ENCODE assay signal across 1 cellular context in the genomic region with DNA sequence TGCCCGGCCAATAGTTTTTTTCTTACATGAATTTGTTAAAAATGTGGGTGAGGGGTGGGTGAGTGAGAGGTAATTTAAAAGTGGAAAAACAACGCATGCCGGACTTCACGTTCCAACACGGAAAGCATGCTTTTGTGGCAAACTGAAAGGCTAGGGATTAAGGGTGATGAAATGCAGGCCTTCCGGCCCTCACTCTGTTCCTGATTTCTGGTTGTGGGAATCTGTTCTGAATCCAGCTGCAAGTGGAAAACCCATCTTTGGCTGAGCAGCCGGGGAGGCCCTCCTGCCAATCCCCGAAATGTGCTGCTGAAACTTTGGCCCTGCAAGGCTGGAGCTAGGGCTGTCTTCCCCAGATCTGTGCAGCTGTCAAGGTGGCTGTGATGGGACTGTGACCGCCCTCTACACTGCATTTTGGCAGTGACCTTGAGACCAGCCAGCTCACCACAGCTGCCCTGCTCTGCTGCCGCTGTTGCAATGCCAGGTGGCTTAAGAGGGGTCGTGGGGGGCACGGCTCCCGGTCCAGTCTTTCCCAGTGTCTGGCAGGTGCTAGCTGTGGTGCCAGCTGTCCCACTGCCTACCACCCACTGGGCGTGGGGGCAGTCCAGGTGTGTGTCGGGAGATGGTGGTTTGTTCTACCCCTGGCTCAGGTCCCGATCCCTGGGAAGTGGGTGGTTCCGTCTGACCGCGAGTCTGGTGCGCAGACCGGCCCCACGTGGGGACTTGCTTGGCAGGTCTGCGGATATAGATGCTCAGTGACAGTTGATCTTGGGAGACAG.
A peak's percentile ranks its signal among the peaks of the same experiment; 100 is the strongest.
TF ChIP-seq lines count a peak whose summit lies in the region.

No MANE protein-coding gene starts in this region.

TF ChIP-seq in HepG2, 621 proteins besides CTCF, POLR2A, EP300 and RAD21 (continued from another document and continues in another):
- peak; percentile 49; the same call in 1 of the 2 replicates for TF ChIP-seq TBX2 (CRISPR knock-in tag; IDR thresholded peaks at IDR 0.05; ENCODE audit: borderline replicate concordance)
- TF ChIP-seq, protein P1, sequence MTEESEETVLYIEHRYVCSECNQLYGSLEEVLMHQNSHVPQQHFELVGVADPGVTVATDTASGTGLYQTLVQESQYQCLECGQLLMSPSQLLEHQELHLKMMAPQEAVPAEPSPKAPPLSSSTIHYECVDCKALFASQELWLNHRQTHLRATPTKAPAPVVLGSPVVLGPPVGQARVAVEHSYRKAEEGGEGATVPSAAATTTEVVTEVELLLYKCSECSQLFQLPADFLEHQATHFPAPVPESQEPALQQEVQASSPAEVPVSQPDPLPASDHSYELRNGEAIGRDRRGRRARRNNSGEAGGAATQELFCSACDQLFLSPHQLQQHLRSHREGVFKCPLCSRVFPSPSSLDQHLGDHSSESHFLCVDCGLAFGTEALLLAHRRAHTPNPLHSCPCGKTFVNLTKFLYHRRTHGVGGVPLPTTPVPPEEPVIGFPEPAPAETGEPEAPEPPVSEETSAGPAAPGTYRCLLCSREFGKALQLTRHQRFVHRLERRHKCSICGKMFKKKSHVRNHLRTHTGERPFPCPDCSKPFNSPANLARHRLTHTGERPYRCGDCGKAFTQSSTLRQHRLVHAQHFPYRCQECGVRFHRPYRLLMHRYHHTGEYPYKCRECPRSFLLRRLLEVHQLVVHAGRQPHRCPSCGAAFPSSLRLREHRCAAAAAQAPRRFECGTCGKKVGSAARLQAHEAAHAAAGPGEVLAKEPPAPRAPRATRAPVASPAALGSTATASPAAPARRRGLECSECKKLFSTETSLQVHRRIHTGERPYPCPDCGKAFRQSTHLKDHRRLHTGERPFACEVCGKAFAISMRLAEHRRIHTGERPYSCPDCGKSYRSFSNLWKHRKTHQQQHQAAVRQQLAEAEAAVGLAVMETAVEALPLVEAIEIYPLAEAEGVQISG (CRISPR knock-in tag; IDR thresholded peaks at IDR 0.05) = peak; percentile 44; the same call in 1 of the 2 replicates
- peak; percentile 70; the same call in 1 of the 2 replicates for TF ChIP-seq ZNF333 (CRISPR knock-in tag; IDR thresholded peaks at IDR 0.05; ENCODE audit: borderline replicate concordance)
- TF ChIP-seq, protein P2, sequence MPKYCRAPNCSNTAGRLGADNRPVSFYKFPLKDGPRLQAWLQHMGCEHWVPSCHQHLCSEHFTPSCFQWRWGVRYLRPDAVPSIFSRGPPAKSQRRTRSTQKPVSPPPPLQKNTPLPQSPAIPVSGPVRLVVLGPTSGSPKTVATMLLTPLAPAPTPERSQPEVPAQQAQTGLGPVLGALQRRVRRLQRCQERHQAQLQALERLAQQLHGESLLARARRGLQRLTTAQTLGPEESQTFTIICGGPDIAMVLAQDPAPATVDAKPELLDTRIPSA (CRISPR knock-in tag; IDR thresholded peaks at IDR 0.05; ENCODE audit: borderline replicate concordance) = no peak
- TF ChIP-seq, protein P3, sequence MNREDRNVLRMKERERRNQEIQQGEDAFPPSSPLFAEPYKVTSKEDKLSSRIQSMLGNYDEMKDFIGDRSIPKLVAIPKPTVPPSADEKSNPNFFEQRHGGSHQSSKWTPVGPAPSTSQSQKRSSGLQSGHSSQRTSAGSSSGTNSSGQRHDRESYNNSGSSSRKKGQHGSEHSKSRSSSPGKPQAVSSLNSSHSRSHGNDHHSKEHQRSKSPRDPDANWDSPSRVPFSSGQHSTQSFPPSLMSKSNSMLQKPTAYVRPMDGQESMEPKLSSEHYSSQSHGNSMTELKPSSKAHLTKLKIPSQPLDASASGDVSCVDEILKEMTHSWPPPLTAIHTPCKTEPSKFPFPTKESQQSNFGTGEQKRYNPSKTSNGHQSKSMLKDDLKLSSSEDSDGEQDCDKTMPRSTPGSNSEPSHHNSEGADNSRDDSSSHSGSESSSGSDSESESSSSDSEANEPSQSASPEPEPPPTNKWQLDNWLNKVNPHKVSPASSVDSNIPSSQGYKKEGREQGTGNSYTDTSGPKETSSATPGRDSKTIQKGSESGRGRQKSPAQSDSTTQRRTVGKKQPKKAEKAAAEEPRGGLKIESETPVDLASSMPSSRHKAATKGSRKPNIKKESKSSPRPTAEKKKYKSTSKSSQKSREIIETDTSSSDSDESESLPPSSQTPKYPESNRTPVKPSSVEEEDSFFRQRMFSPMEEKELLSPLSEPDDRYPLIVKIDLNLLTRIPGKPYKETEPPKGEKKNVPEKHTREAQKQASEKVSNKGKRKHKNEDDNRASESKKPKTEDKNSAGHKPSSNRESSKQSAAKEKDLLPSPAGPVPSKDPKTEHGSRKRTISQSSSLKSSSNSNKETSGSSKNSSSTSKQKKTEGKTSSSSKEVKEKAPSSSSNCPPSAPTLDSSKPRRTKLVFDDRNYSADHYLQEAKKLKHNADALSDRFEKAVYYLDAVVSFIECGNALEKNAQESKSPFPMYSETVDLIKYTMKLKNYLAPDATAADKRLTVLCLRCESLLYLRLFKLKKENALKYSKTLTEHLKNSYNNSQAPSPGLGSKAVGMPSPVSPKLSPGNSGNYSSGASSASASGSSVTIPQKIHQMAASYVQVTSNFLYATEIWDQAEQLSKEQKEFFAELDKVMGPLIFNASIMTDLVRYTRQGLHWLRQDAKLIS (CRISPR knock-in tag; IDR thresholded peaks at IDR 0.05) = no peak
- peak; percentile 69 for TF ChIP-seq KDM2A (CRISPR knock-in tag; IDR thresholded peaks at IDR 0.05; ENCODE audit: borderline replicate concordance, low read depth)
- TF ChIP-seq GLI4 (CRISPR knock-in tag; IDR thresholded peaks at IDR 0.05; ENCODE audit: borderline replicate concordance) = 0 out of 2 replicates have a peak, but pooled peaks have one; percentile 32
- TF ChIP-seq KLF13 (CRISPR knock-in tag; IDR thresholded peaks at IDR 0.05) = 0 out of 2 replicates have a peak, but pooled peaks have one; percentile 45
- 0 out of 2 replicates have a peak, but pooled peaks have one; percentile 13 for TF ChIP-seq ZNF816 (CRISPR knock-in tag; IDR thresholded peaks at IDR 0.05; ENCODE audit: borderline replicate concordance)
- peak; percentile 44; the same call in 1 of the 2 replicates for TF ChIP-seq ZNF768 (CRISPR knock-in tag; IDR thresholded peaks at IDR 0.05)
- TF ChIP-seq SETDB1 (CRISPR knock-in tag; IDR thresholded peaks at IDR 0.05; ENCODE audit: borderline replicate concordance) = no peak
- peak; percentile 89 for TF ChIP-seq ZFX (CRISPR knock-in tag; IDR thresholded peaks at IDR 0.05; ENCODE audit: low read depth)
- no peak for TF ChIP-seq GATA4 (IDR thresholded peaks at IDR 0.05; ENCODE audit: borderline replicate concordance, low read depth)
- TF ChIP-seq, protein P4, sequence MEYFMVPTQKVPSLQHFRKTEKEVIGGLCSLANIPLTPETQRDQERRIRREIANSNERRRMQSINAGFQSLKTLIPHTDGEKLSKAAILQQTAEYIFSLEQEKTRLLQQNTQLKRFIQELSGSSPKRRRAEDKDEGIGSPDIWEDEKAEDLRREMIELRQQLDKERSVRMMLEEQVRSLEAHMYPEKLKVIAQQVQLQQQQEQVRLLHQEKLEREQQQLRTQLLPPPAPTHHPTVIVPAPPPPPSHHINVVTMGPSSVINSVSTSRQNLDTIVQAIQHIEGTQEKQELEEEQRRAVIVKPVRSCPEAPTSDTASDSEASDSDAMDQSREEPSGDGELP (IDR thresholded peaks at IDR 0.05; ENCODE audit: borderline replicate concordance, low read depth) = peak; percentile 77; the same call in 1 of the 2 replicates
- TF ChIP-seq HNRNPL (IDR thresholded peaks at IDR 0.05; ENCODE audit: low read depth, low read length) = peak; percentile 86
- TF ChIP-seq NR2F1 (CRISPR knock-in tag; IDR thresholded peaks at IDR 0.05) = peak in 1 of 2 experiments; percentile 49; a peak in 1 of 4 replicates
- TF ChIP-seq FOSL2 (CRISPR knock-in tag; IDR thresholded peaks at IDR 0.05) = peak; percentile 45; the same call in 1 of the 2 replicates
- TF ChIP-seq SIN3A (IDR thresholded peaks at IDR 0.05; ENCODE audit: borderline replicate concordance, low read depth, low read length) = peak; percentile 22; the same call in 1 of the 2 replicates
- peak; percentile 30; the same call in 1 of the 2 replicates for TF ChIP-seq PHF21A (CRISPR knock-in tag; IDR thresholded peaks at IDR 0.05)
- peak; percentile 84 for TF ChIP-seq ZFY (CRISPR knock-in tag; IDR thresholded peaks at IDR 0.05)
- no peak; the same call in 1 of the 2 replicates for TF ChIP-seq SRY (CRISPR knock-in tag; IDR thresholded peaks at IDR 0.05)
- no peak for TF ChIP-seq GTF3A (CRISPR knock-in tag; conservative IDR thresholded peaks at IDR 0.05)
- TF ChIP-seq, protein P5, sequence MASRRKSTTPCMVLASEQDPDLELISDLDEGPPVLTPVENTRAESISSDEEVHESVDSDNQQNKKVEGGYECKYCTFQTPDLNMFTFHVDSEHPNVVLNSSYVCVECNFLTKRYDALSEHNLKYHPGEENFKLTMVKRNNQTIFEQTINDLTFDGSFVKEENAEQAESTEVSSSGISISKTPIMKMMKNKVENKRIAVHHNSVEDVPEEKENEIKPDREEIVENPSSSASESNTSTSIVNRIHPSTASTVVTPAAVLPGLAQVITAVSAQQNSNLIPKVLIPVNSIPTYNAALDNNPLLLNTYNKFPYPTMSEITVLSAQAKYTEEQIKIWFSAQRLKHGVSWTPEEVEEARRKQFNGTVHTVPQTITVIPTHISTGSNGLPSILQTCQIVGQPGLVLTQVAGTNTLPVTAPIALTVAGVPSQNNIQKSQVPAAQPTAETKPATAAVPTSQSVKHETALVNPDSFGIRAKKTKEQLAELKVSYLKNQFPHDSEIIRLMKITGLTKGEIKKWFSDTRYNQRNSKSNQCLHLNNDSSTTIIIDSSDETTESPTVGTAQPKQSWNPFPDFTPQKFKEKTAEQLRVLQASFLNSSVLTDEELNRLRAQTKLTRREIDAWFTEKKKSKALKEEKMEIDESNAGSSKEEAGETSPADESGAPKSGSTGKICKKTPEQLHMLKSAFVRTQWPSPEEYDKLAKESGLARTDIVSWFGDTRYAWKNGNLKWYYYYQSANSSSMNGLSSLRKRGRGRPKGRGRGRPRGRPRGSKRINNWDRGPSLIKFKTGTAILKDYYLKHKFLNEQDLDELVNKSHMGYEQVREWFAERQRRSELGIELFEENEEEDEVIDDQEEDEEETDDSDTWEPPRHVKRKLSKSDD (CRISPR knock-in tag; IDR thresholded peaks at IDR 0.05; ENCODE audit: low read depth) = 0 out of 2 replicates have a peak, but pooled peaks have one; percentile 38
- TF ChIP-seq ZNF83 (CRISPR knock-in tag; IDR thresholded peaks at IDR 0.05; ENCODE audit: borderline replicate concordance) = no peak
- TF ChIP-seq ZNF891 (CRISPR knock-in tag; IDR thresholded peaks at IDR 0.05) = peak; percentile 65; the same call in 1 of the 2 replicates
- TF ChIP-seq, protein P6, sequence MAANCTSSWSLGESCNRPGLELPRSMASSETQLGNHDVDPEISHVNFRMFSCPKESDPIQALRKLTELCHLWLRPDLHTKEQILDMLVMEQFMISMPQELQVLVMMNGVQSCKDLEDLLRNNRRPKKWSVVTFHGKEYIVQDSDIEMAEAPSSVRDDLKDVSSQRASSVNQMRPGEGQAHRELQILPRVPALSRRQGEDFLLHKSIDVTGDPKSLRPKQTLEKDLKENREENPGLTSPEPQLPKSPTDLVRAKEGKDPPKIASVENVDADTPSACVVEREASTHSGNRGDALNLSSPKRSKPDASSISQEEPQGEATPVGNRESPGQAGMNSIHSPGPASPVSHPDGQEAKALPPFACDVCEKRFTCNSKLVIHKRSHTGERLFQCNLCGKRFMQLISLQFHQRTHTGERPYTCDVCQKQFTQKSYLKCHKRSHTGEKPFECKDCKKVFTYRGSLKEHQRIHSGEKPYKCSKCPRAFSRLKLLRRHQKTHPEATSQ (CRISPR knock-in tag; IDR thresholded peaks at IDR 0.05; ENCODE audit: borderline replicate concordance) = no peak
- TF ChIP-seq CEBPB (IDR thresholded peaks at IDR 0.05; ENCODE audit: borderline replicate concordance, low read depth, low read length) = peak; percentile 46; the same call in 1 of the 2 replicates
- 0 out of 2 replicates have a peak, but pooled peaks have one; percentile 26 for TF ChIP-seq ZNF232 (CRISPR knock-in tag; IDR thresholded peaks at IDR 0.05; ENCODE audit: borderline replicate concordance)
- TF ChIP-seq, protein P7, sequence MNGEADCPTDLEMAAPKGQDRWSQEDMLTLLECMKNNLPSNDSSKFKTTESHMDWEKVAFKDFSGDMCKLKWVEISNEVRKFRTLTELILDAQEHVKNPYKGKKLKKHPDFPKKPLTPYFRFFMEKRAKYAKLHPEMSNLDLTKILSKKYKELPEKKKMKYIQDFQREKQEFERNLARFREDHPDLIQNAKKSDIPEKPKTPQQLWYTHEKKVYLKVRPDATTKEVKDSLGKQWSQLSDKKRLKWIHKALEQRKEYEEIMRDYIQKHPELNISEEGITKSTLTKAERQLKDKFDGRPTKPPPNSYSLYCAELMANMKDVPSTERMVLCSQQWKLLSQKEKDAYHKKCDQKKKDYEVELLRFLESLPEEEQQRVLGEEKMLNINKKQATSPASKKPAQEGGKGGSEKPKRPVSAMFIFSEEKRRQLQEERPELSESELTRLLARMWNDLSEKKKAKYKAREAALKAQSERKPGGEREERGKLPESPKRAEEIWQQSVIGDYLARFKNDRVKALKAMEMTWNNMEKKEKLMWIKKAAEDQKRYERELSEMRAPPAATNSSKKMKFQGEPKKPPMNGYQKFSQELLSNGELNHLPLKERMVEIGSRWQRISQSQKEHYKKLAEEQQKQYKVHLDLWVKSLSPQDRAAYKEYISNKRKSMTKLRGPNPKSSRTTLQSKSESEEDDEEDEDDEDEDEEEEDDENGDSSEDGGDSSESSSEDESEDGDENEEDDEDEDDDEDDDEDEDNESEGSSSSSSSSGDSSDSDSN (CRISPR knock-in tag; IDR thresholded peaks at IDR 0.05) = peak; percentile 56
- peak; percentile 36 for TF ChIP-seq ZNF430 (CRISPR knock-in tag; IDR thresholded peaks at IDR 0.05)
- TF ChIP-seq, protein P8, sequence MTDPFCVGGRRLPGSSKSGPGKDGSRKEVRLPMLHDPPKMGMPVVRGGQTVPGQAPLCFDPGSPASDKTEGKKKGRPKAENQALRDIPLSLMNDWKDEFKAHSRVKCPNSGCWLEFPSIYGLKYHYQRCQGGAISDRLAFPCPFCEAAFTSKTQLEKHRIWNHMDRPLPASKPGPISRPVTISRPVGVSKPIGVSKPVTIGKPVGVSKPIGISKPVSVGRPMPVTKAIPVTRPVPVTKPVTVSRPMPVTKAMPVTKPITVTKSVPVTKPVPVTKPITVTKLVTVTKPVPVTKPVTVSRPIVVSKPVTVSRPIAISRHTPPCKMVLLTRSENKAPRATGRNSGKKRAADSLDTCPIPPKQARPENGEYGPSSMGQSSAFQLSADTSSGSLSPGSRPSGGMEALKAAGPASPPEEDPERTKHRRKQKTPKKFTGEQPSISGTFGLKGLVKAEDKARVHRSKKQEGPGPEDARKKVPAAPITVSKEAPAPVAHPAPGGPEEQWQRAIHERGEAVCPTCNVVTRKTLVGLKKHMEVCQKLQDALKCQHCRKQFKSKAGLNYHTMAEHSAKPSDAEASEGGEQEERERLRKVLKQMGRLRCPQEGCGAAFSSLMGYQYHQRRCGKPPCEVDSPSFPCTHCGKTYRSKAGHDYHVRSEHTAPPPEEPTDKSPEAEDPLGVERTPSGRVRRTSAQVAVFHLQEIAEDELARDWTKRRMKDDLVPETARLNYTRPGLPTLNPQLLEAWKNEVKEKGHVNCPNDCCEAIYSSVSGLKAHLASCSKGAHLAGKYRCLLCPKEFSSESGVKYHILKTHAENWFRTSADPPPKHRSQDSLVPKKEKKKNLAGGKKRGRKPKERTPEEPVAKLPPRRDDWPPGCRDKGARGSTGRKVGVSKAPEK (CRISPR knock-in tag; IDR thresholded peaks at IDR 0.05; ENCODE audit: borderline replicate concordance) = peak; percentile 67; the same call in 1 of the 2 replicates
- TF ChIP-seq ZNF556 (CRISPR knock-in tag; IDR thresholded peaks at IDR 0.05; ENCODE audit: borderline replicate concordance) = 0 out of 2 replicates have a peak, but pooled peaks have one; percentile 46
- TF ChIP-seq, protein P9, sequence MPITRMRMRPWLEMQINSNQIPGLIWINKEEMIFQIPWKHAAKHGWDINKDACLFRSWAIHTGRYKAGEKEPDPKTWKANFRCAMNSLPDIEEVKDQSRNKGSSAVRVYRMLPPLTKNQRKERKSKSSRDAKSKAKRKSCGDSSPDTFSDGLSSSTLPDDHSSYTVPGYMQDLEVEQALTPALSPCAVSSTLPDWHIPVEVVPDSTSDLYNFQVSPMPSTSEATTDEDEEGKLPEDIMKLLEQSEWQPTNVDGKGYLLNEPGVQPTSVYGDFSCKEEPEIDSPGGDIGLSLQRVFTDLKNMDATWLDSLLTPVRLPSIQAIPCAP (CRISPR knock-in tag; IDR thresholded peaks at IDR 0.05; ENCODE audit: low read depth) = no peak
- 0 out of 2 replicates have a peak, but pooled peaks have one; percentile 29 for TF ChIP-seq NKX3-1 (CRISPR knock-in tag; IDR thresholded peaks at IDR 0.05)
